ENCODE assay signal across 8 cellular contexts in genomic region chr16:14529010-14529669, GRCh38.
DNase-seq lines count a peak whose midpoint lies in the region; ATAC-seq, FAIRE-seq and TF ChIP-seq lines count a peak whose summit lies in the region.

No MANE protein-coding gene starts in this region.

- no peaks in the 10 kb centered on the region; the same call in 1 of the 2 replicates for H3K27me3 Mint-ChIP-seq in WTC11 (ENCODE audit: low read depth)

- H3K9me3 ChIP-seq in BE2C: no peaks in the 10 kb centered on the region

- no peaks in the 10 kb centered on the region for H3K27me3 ChIP-seq in BE2C

- ATAC-seq in WTC11: peak; percentile 85
- ATAC-seq in left lobe of liver: peak; percentile 91
- no peak for ATAC-seq in HG03045 (IDR thresholded peaks at IDR 0.05; ENCODE audit: unreplicated experiment)

- no peaks in the 10 kb centered on the region for H3K36me3 ChIP-seq in BE2C

- H3K4me3 Mint-ChIP-seq in WTC11: peak overlapping the region; percentile 33

- H3K4me3 ChIP-seq in BE2C (ENCODE audit: low read depth, low read length) (peak overlapping the region; percentile 29; the same call in 1 of the 2 replicates), coronary artery (peak overlapping the region; percentile 56)

- peak; percentile 86 for TF ChIP-seq CTCF in BE2C (IDR thresholded peaks at IDR 0.05; ENCODE audit: low read depth, low read length)
- peak; percentile 37 for TF ChIP-seq CTCF in WTC11 (IDR thresholded peaks at IDR 0.05)
- TF ChIP-seq CTCF in coronary artery (IDR thresholded peaks at IDR 0.05): peak; percentile 52

- FAIRE-seq in H54 (lab: Jason Lieb, UNC): peak; percentile 96

- TF ChIP-seq POLR2A in H54 (IDR thresholded peaks at IDR 0.05; ENCODE audit: low read depth, low read length): no peak

- CTCF ChIA-PET in WTC11 (lab: Charles Lee): interaction anchor here (0.5 to 4.1 kb wide), 16 partner anchors 8 to 279 kb away, joined by 3 to 35 read pairs (median 3); no protein-coding TSS in a partner anchor

- DNase-seq in BE2C (peak; percentile 72), H54 (ENCODE audit: insufficient read length, low spot score) (peak; percentile 52), NCI-H2196 treated with DMSO at 0.1 percent for 48 hours (lab: John Stamatoyannopoulos, UW; ENCODE audit: unreplicated experiment) (peak; percentile 74), WTC11 (ENCODE audit: low spot score) (peak; percentile 72), coronary artery (ENCODE audit: low spot score) (peak; percentile 83), left lobe of liver (ENCODE audit: low spot score) (peak; percentile 82)
- peak; percentile 50 for DNase-seq in stimulated activated CD4-positive, alpha-beta T cell treated with anti-CD3 and anti-CD28 coated beads, Interleukin-4, amount 100 ng/mL, for 1 hour

- peaks cover 37% of the 10 kb centered on the region for H3K4me1 Mint-ChIP-seq in WTC11

- POLR2A ChIA-PET in WTC11 (lab: Charles Lee): no interaction called here

- peak overlapping the region; percentile 57 to 69 for H3K27ac ChIP-seq in coronary artery

- H3K9me3 Mint-ChIP-seq in WTC11: peaks cover 6% of the 10 kb centered on the region

- H3K4me1 ChIP-seq in BE2C: peaks cover 4% of the 10 kb centered on the region; the same call in 1 of the 2 replicates

- peak overlapping the region; percentile 45 for H3K27ac Mint-ChIP-seq in WTC11

- H3K36me3 Mint-ChIP-seq in WTC11: peaks cover 15% of the 10 kb centered on the region

TF ChIP-seq in WTC11, 78 proteins besides CTCF, POLR2A, EP300 and RAD21:
- TF ChIP-seq NR1H2 (CRISPR knock-in tag; IDR thresholded peaks at IDR 0.05) (no peak), OVOL2 (CRISPR knock-in tag; IDR thresholded peaks at IDR 0.05; ENCODE audit: borderline replicate concordance) (no peak), GABPB1 (CRISPR knock-in tag; IDR thresholded peaks at IDR 0.05) (peak; percentile 55; the same call in 1 of the 2 replicates)
